Comparison of ENCODE assay signal across 26 cellular contexts in genomic region chr7:36814311-36814710, GRCh38.
"Had no signal": no experiment of that assay in that cellular context is flagged by ENCODE, and none has a peak within 500 bp of the region (broad histone marks: within the 10 kb centered on the region; RNA-seq: fewer than 3 reads in every experiment).

No MANE protein-coding gene starts in this region.

- H3K4me3 ChIP-seq: SK-N-MC had no signal

- H3K27ac ChIP-seq: brain microvascular endothelial cell, SK-N-MC, WERI-Rb-1 had no signal

- H3K36me3 Mint-ChIP-seq: activated naive CD8-positive, alpha-beta T cell treated with anti-CD3 and anti-CD28 coated beads for 36 hours had no signal

- H3K9me3 Mint-ChIP-seq: activated CD8-positive, alpha-beta T cell treated with anti-CD3 and anti-CD28 coated beads for 36 hours; activated T-helper 17 cell treated with anti-CD3 and anti-CD28 coated beads, Interleukin-2, amount 50 U/mL, for 72 hours had no signal

- ATAC-seq: activated CD8-positive, alpha-beta T cell treated with anti-CD3 and anti-CD28 coated beads for 36 hours; activated T-cell treated with anti-CD3 and anti-CD28 coated beads, Interleukin-2, amount 50 U/mL, for 72 hours; activated T-helper 17 cell treated with anti-CD3 and anti-CD28 coated beads, Interleukin-2, amount 50 U/mL, for 72 hours had no signal

- H3K27ac Mint-ChIP-seq: activated CD4-positive, alpha-beta T cell treated with anti-CD3 and anti-CD28 coated beads, Interleukin-2, amount 10 ng/mL, durations not matched to agents 24 days and 14 days; activated CD8-positive, alpha-beta T cell treated with anti-CD3 and anti-CD28 coated beads for 36 hours; activated naive CD8-positive, alpha-beta T cell treated with anti-CD3 and anti-CD28 coated beads for 36 hours; activated T-cell treated with anti-CD3 and anti-CD28 coated beads, Interleukin-2, amount 50 U/mL, for 72 hours; activated T-helper 17 cell treated with anti-CD3 and anti-CD28 coated beads, Interleukin-2, amount 50 U/mL, for 72 hours had no signal

- FAIRE-seq: colon had no signal

- H3K4me3 Mint-ChIP-seq: activated CD4-positive, alpha-beta T cell treated with anti-CD3 and anti-CD28 coated beads, Interleukin-2, amount 10 ng/mL, durations not matched to agents 24 days and 14 days; activated CD8-positive, alpha-beta T cell treated with anti-CD3 and anti-CD28 coated beads for 36 hours; activated naive CD8-positive, alpha-beta T cell treated with anti-CD3 and anti-CD28 coated beads for 36 hours; activated T-cell treated with anti-CD3 and anti-CD28 coated beads, Interleukin-2, amount 50 U/mL, for 72 hours; activated T-helper 17 cell treated with anti-CD3 and anti-CD28 coated beads, Interleukin-2, amount 50 U/mL, for 72 hours had no signal

- H3K36me3 ChIP-seq: brain microvascular endothelial cell, WERI-Rb-1 had no signal

- H3K4me1 Mint-ChIP-seq: activated T-helper 17 cell treated with anti-CD3 and anti-CD28 coated beads, Interleukin-2, amount 50 U/mL, for 72 hours had no signal

- DNase-seq: activated CD4-positive, alpha-beta T cell treated with anti-CD3 and anti-CD28 coated beads, Interleukin-2, amount 50 U/mL, for 4 hours; activated CD8-positive, alpha-beta T cell treated with anti-CD3 and anti-CD28 coated beads for 36 hours; activated effector memory CD4-positive, alpha-beta T cell treated with anti-CD3 and anti-CD28 coated beads, Interleukin-2, amount 50 U/mL, for 16 hours; activated naive CD4-positive, alpha-beta T cell; activated naive CD4-positive, alpha-beta T cell treated with anti-CD3 and anti-CD28 coated beads, Interleukin-2, amount 50 U/mL, for 16 hours; activated naive CD8-positive, alpha-beta T cell treated with anti-CD3 and anti-CD28 coated beads for 36 hours; activated T-cell treated with anti-CD3 and anti-CD28 coated beads, Interleukin-2, amount 50 U/mL, for 1 hour; activated T-cell treated with anti-CD3 and anti-CD28 coated beads, Interleukin-2, amount 50 U/mL, for 72 hours; amniotic stem cell; aorta; brain microvascular endothelial cell; central memory CD4-positive, alpha-beta T cell; NCI-H1092 treated with DMSO at 0.1 percent for 48 hours; NCI-H1694; NCI-H1930; NCI-H2081 treated with DMSO at 0.1 percent for 48 hours; NCI-H345; NCI-H526 treated with DMSO at 0.1 percent for 48 hours; OCI-M1; Right ventricle myocardium superior; T1000; WERI-Rb-1 had no signal

- H3K27me3 Mint-ChIP-seq: activated CD8-positive, alpha-beta T cell treated with anti-CD3 and anti-CD28 coated beads for 36 hours; activated naive CD8-positive, alpha-beta T cell treated with anti-CD3 and anti-CD28 coated beads for 36 hours; activated T-helper 17 cell treated with anti-CD3 and anti-CD28 coated beads, Interleukin-2, amount 50 U/mL, for 72 hours had no signal

- H3K27me3 ChIP-seq: brain microvascular endothelial cell had no signal
